ENCODE assay signal across 8 cellular contexts in genomic region chr6:148577687-148578488, GRCh38.
DNase-seq lines count a peak whose midpoint lies in the region; ATAC-seq and TF ChIP-seq lines count a peak whose summit lies in the region.

No MANE protein-coding gene starts in this region.

- ATAC-seq in GM19351 (IDR thresholded peaks at IDR 0.05; ENCODE audit: unreplicated experiment) (peak; percentile 99), HG03280 (IDR thresholded peaks at IDR 0.05; ENCODE audit: unreplicated experiment) (peak; percentile 95), natural killer cell (peak; percentile 80 to 97 (median 89))
- ATAC-seq in activated CD8-positive, alpha-beta T cell treated with anti-CD3 and anti-CD28 coated beads, Interleukin-2, amount 10 ng/mL, durations not matched to agents 7 days and 5 days, result peak; percentile 91

- intact Hi-C loops in natural killer cell (cut with micrococcal nuclease), result loop anchor here (1.0 kb wide), 1 partner anchor 370 kb away; no protein-coding TSS in a partner anchor

- H3K27ac Mint-ChIP-seq in activated CD8-positive, alpha-beta T cell treated with anti-CD3 and anti-CD28 coated beads, Interleukin-2, amount 10 ng/mL, durations not matched to agents 7 days and 5 days, result no peak overlapping the region
- no peak overlapping the region for H3K27ac Mint-ChIP-seq in natural killer cell

- H3K4me3 Mint-ChIP-seq in activated CD8-positive, alpha-beta T cell treated with anti-CD3 and anti-CD28 coated beads, Interleukin-2, amount 10 ng/mL, durations not matched to agents 7 days and 5 days, result no peak overlapping the region
- no peak overlapping the region for H3K4me3 Mint-ChIP-seq in natural killer cell

- CTCF ChIA-PET in activated CD8-positive, alpha-beta T cell treated with anti-CD3 and anti-CD28 coated beads, Interleukin-2, amount 10 ng/mL, durations not matched to agents 7 days and 5 days (lab: Charles Lee), result interaction anchor here (0.6 to 2.2 kb wide), 13 partner anchors 9 to 1100 kb away, joined by 3 to 11 read pairs (median 3); no protein-coding TSS in a partner anchor

- H3K27me3 Mint-ChIP-seq in activated CD8-positive, alpha-beta T cell treated with anti-CD3 and anti-CD28 coated beads, Interleukin-2, amount 10 ng/mL, durations not matched to agents 7 days and 5 days (ENCODE audit: low read depth), result peaks cover 28% of the 10 kb centered on the region
- peaks cover 49 to 85% of the 10 kb centered on the region in 2 donors for H3K27me3 Mint-ChIP-seq in natural killer cell (ENCODE audit: low read depth in 2 of 2)

- peak; percentile 43 for TF ChIP-seq CTCF in natural killer cell (IDR thresholded peaks at IDR 0.05)

- POLR2A ChIA-PET in activated CD8-positive, alpha-beta T cell treated with anti-CD3 and anti-CD28 coated beads, Interleukin-2, amount 10 ng/mL, durations not matched to agents 7 days and 5 days (lab: Charles Lee), result no interaction called here

- H3K36me3 Mint-ChIP-seq in activated CD8-positive, alpha-beta T cell treated with anti-CD3 and anti-CD28 coated beads, Interleukin-2, amount 10 ng/mL, durations not matched to agents 7 days and 5 days (ENCODE audit: low read depth), result no peaks in the 10 kb centered on the region
- no peaks in the 10 kb centered on the region for H3K36me3 Mint-ChIP-seq in natural killer cell

- DNase-seq in DMS153 (lab: John Stamatoyannopoulos, UW) (peak; percentile 38), NCI-H69 (lab: John Stamatoyannopoulos, UW) (peak; percentile 61), fibroblast of gingiva (ENCODE audit: low read depth) (peak; percentile 82), natural killer cell (no peak), mesenteric fat pad (ENCODE audit: low spot score) (no peak)
- peak; percentile 54 for DNase-seq in activated CD8-positive, alpha-beta T cell treated with anti-CD3 and anti-CD28 coated beads, Interleukin-2, amount 10 ng/mL, durations not matched to agents 7 days and 5 days

- H3K4me1 Mint-ChIP-seq in activated CD8-positive, alpha-beta T cell treated with anti-CD3 and anti-CD28 coated beads, Interleukin-2, amount 10 ng/mL, durations not matched to agents 7 days and 5 days (ENCODE audit: low read depth), result no peaks in the 10 kb centered on the region
- H3K4me1 Mint-ChIP-seq in natural killer cell, result peaks cover 5 to 6% of the 10 kb centered on the region in 2 donors

- H3K9me3 Mint-ChIP-seq in activated CD8-positive, alpha-beta T cell treated with anti-CD3 and anti-CD28 coated beads, Interleukin-2, amount 10 ng/mL, durations not matched to agents 7 days and 5 days (ENCODE audit: insufficient read depth), result no peaks in the 10 kb centered on the region
- no peaks in the 10 kb centered on the region for H3K9me3 Mint-ChIP-seq in natural killer cell

Comparison
In these comparisons a context has a peak if more than half of its experiments do, and no peak if none do; other contexts are left out.
1. DNase-seq: peak in DMS153 (single experiment), NCI-H69 (single experiment), activated CD8-positive, alpha-beta T cell treated with anti-CD3 and anti-CD28 coated beads, Interleukin-2, amount 10 ng/mL, durations not matched to agents 7 days and 5 days (single experiment) and fibroblast of gingiva (single experiment); none in natural killer cell (single experiment) and mesenteric fat pad (single experiment).
2. Peak in every context shown above with its lines, with median percentiles within 50 percentile points of each other: ATAC-seq.